9 cellular contexts compared by ENCODE assay signal in genomic region chr11:102447193-102447592, GRCh38. TPM values are rescaled to one million over a fixed set of nuclear protein-coding genes. Genes with fewer than 3 reads are reported as not detected.
DNase-seq lines count a peak whose midpoint lies in the region; ATAC-seq lines count a peak whose summit lies in the region.
"Had no signal": no experiment of that assay in that cellular context is flagged by ENCODE, and none has a peak within 500 bp of the region (broad histone marks: within the 10 kb centered on the region; RNA-seq: fewer than 3 reads in every experiment).

No MANE protein-coding gene starts in this region.

- H3K36me3 ChIP-seq in H7 (replicated peaks; ENCODE audit: control insufficient read depth, insufficient read depth, low read length): no peaks in the 10 kb centered on the region

- peaks cover 15% of the 10 kb centered on the region; the same call in 1 of the 2 replicates for H3K27me3 ChIP-seq in H7 (ENCODE audit: control insufficient read depth, insufficient read depth, low read length)

- ATAC-seq in HG03521 (IDR thresholded peaks at IDR 0.05; ENCODE audit: unreplicated experiment) (peak; percentile 31), HG02884 (IDR thresholded peaks at IDR 0.05; ENCODE audit: unreplicated experiment) (no peak)
- ATAC-seq in activated naive CD8-positive, alpha-beta T cell treated with anti-CD3 and anti-CD28 coated beads, Interleukin-2, amount 10 ng/mL, durations not matched to agents 7 days and 5 days (ENCODE audit: low read depth): peak; percentile 44
- peak; percentile 75 for ATAC-seq in stimulated activated naive CD8-positive, alpha-beta T cell treated with anti-CD3 and anti-CD28 coated beads, Interleukin-15, amount 100 ng/mL, for 72 hours

- peaks cover 75% of the 10 kb centered on the region for H3K4me1 Mint-ChIP-seq in activated naive CD4-positive, alpha-beta T cell treated with anti-CD3 and anti-CD28 coated beads for 36 hours (ENCODE audit: low read depth)
- H3K4me1 Mint-ChIP-seq in activated naive CD8-positive, alpha-beta T cell treated with anti-CD3 and anti-CD28 coated beads, Interleukin-2, amount 10 ng/mL, durations not matched to agents 7 days and 5 days: peaks cover 66% of the 10 kb centered on the region
- peaks cover 73% of the 10 kb centered on the region for H3K4me1 Mint-ChIP-seq in stimulated activated naive CD8-positive, alpha-beta T cell treated with anti-CD3 and anti-CD28 coated beads, Interleukin-15, amount 100 ng/mL, for 72 hours

- POLR2A ChIA-PET in activated naive CD8-positive, alpha-beta T cell treated with anti-CD3 and anti-CD28 coated beads, Interleukin-2, amount 10 ng/mL, durations not matched to agents 7 days and 5 days (lab: Charles Lee): no interaction called here

- DNase-seq in activated naive CD4-positive, alpha-beta T cell treated with anti-CD3 and anti-CD28 coated beads for 36 hours: no peak
- no peak for DNase-seq in activated naive CD4-positive, alpha-beta T cell (lab: John Stamatoyannopoulos, UW)
- no peak for DNase-seq in activated naive CD8-positive, alpha-beta T cell treated with anti-CD3 and anti-CD28 coated beads, Interleukin-2, amount 10 ng/mL, durations not matched to agents 7 days and 5 days
- no peak for DNase-seq in stimulated activated naive CD8-positive, alpha-beta T cell treated with anti-CD3 and anti-CD28 coated beads, Interleukin-15, amount 100 ng/mL, for 72 hours
- DNase-seq in middle frontal gyrus (ENCODE audit: extremely low spot score, low spot score): no peak
- no peak for DNase-seq in H7
- DNase-seq: NCI-H2081 had no signal

- H3K9me3 Mint-ChIP-seq in activated naive CD4-positive, alpha-beta T cell treated with anti-CD3 and anti-CD28 coated beads for 36 hours: peaks cover 12% of the 10 kb centered on the region
- H3K9me3 Mint-ChIP-seq in activated naive CD8-positive, alpha-beta T cell treated with anti-CD3 and anti-CD28 coated beads, Interleukin-2, amount 10 ng/mL, durations not matched to agents 7 days and 5 days: peaks cover 7% of the 10 kb centered on the region
- no peaks in the 10 kb centered on the region for H3K9me3 Mint-ChIP-seq in stimulated activated naive CD8-positive, alpha-beta T cell treated with anti-CD3 and anti-CD28 coated beads, Interleukin-15, amount 100 ng/mL, for 72 hours

- H3K4me3 Mint-ChIP-seq in activated naive CD4-positive, alpha-beta T cell treated with anti-CD3 and anti-CD28 coated beads for 36 hours: peak overlapping the region; percentile 23
- H3K4me3 Mint-ChIP-seq in activated naive CD8-positive, alpha-beta T cell treated with anti-CD3 and anti-CD28 coated beads, Interleukin-2, amount 10 ng/mL, durations not matched to agents 7 days and 5 days: peak overlapping the region; percentile 98
- peak overlapping the region; percentile 90 to 97 for H3K4me3 Mint-ChIP-seq in stimulated activated naive CD8-positive, alpha-beta T cell treated with anti-CD3 and anti-CD28 coated beads, Interleukin-15, amount 100 ng/mL, for 72 hours

- H3K27ac Mint-ChIP-seq in activated naive CD4-positive, alpha-beta T cell treated with anti-CD3 and anti-CD28 coated beads for 36 hours: peak overlapping the region; percentile 96
- peak overlapping the region; percentile 90 for H3K27ac Mint-ChIP-seq in activated naive CD8-positive, alpha-beta T cell treated with anti-CD3 and anti-CD28 coated beads, Interleukin-2, amount 10 ng/mL, durations not matched to agents 7 days and 5 days
- peak overlapping the region; percentile 74 to 87 for H3K27ac Mint-ChIP-seq in stimulated activated naive CD8-positive, alpha-beta T cell treated with anti-CD3 and anti-CD28 coated beads, Interleukin-15, amount 100 ng/mL, for 72 hours

- peaks cover 74% of the 10 kb centered on the region for H3K36me3 Mint-ChIP-seq in activated naive CD4-positive, alpha-beta T cell treated with anti-CD3 and anti-CD28 coated beads for 36 hours (ENCODE audit: low read depth)
- peaks cover 80% of the 10 kb centered on the region for H3K36me3 Mint-ChIP-seq in activated naive CD8-positive, alpha-beta T cell treated with anti-CD3 and anti-CD28 coated beads, Interleukin-2, amount 10 ng/mL, durations not matched to agents 7 days and 5 days

- no peak overlapping the region for H3K4me3 ChIP-seq in H7 (ENCODE audit: insufficient read depth, low read depth, low read length)

- H3K27me3 Mint-ChIP-seq in activated naive CD4-positive, alpha-beta T cell treated with anti-CD3 and anti-CD28 coated beads for 36 hours (ENCODE audit: low read depth): no peaks in the 10 kb centered on the region
- no peaks in the 10 kb centered on the region for H3K27me3 Mint-ChIP-seq in activated naive CD8-positive, alpha-beta T cell treated with anti-CD3 and anti-CD28 coated beads, Interleukin-2, amount 10 ng/mL, durations not matched to agents 7 days and 5 days
- H3K27me3 Mint-ChIP-seq in stimulated activated naive CD8-positive, alpha-beta T cell treated with anti-CD3 and anti-CD28 coated beads, Interleukin-15, amount 100 ng/mL, for 72 hours: no peaks in the 10 kb centered on the region

- intact Hi-C loops in activated naive CD4-positive, alpha-beta T cell treated with anti-CD3 and anti-CD28 coated beads for 36 hours (cut with micrococcal nuclease): loop anchor here (1.0 kb wide), 5 partner anchors 17 to 152 kb away; partner anchors contain the start of gene BIRC3

- CTCF ChIA-PET in activated naive CD4-positive, alpha-beta T cell treated with anti-CD3 and anti-CD28 coated beads for 36 hours (lab: Charles Lee): interaction anchor here (0.7 to 6.8 kb wide), 4 partner anchors 17 to 162 kb away, joined by 3 to 58 read pairs (median 4); no protein-coding TSS in a partner anchor

RNA-seq across cellular contexts. Expression of gene TMEM123, which starts 5.4 kb away (rescaled TPM):
- total RNA-seq in activated naive CD4-positive, alpha-beta T cell treated with anti-CD3 and anti-CD28 coated beads for 36 hours: 100 to 1,000 TPM; 232 to 255 TPM
- total RNA-seq in activated naive CD8-positive, alpha-beta T cell treated with anti-CD3 and anti-CD28 coated beads, Interleukin-2, amount 10 ng/mL, durations not matched to agents 7 days and 5 days: 100 to 1,000 TPM; 490 to 493 TPM
- 73.7 and 113 TPM in 2 replicates for total RNA-seq in H7 (2014; rRNA removed; shearing (Covaris generic))

Comparison
In these comparisons a context has a peak if more than half of its experiments do, and no peak if none do; other contexts are left out.
1. H3K4me3 Mint-ChIP-seq: peak in every context shown above with its lines; median percentile 98 in activated naive CD8-positive, alpha-beta T cell treated with anti-CD3 and anti-CD28 coated beads, Interleukin-2, amount 10 ng/mL, durations not matched to agents 7 days and 5 days; 94 in stimulated activated naive CD8-positive, alpha-beta T cell treated with anti-CD3 and anti-CD28 coated beads, Interleukin-15, amount 100 ng/mL, for 72 hours; 23 in activated naive CD4-positive, alpha-beta T cell treated with anti-CD3 and anti-CD28 coated beads for 36 hours.